Comparison of ENCODE assay signal across 16 cellular contexts in the genomic region with DNA sequence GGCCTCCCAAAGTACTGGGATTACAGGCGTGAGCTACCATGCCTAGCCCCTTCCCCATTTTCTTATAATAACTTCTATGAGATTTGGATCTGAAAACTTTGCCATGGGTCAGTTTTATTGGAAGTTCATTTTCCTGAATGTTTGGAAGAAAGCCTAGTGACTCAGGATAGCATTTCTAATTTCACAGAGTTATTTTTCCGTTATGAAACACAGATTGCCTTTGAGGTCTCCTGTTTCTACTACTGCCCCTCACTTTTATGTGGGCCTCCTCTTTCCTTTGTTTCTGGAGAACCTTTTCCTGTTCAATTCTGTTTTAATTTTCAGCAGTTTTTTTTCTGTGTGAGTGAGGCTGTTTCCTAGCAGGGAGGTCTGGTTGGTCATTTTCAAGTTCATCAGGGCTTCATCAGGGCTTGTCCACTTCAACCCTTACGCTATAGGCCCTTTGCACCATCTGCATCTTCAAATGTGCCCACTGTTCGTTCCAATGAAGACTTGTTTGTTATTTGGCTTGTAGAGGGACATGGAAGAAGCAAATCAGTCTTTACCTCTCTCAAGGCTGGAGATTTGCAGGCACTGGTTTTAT. TPM values are rescaled to one million over a fixed set of nuclear protein-coding genes. Genes with fewer than 3 reads are reported as not detected.
DNase-seq lines count a peak whose midpoint lies in the region; ATAC-seq, FAIRE-seq and TF ChIP-seq lines count a peak whose summit lies in the region.
"Had no signal": no experiment of that assay in that cellular context is flagged by ENCODE, and none has a peak within 500 bp of the region (broad histone marks: within the 10 kb centered on the region; RNA-seq: fewer than 3 reads in every experiment).

No MANE protein-coding gene starts in this region.

- H3K36me3 Mint-ChIP-seq in progenitor cell of endocrine pancreas (ENCODE audit: insufficient read depth), result peaks cover 6% of the 10 kb centered on the region
- H3K36me3 Mint-ChIP-seq: activated naive CD4-positive, alpha-beta T cell treated with anti-CD3 and anti-CD28 coated beads, Interleukin-2, amount 10 ng/mL, durations not matched to agents 7 days and 5 days had no signal

- TF ChIP-seq CTCF in heart right ventricle (IDR thresholded peaks at IDR 0.05), result no peak
- TF ChIP-seq CTCF in progenitor cell of endocrine pancreas (IDR thresholded peaks at IDR 0.05; ENCODE audit: unreplicated experiment), result no peak
- TF ChIP-seq CTCF in left lung (IDR thresholded peaks at IDR 0.05), result no peak

- H3K27me3 ChIP-seq in heart right ventricle (peaks cover 0 to 9% (median 0%) of the 10 kb centered on the region in 7 donors), left lung (no peaks in the 10 kb centered on the region)

- TF ChIP-seq POLR2A in GM12892 (IDR thresholded peaks at IDR 0.05; ENCODE audit: low read depth, low read length), result no peak

- peak overlapping the region in 6 of 10 donors; percentile 19 to 59 (median 38) for H3K27ac ChIP-seq in heart right ventricle
- no peak overlapping the region for H3K27ac ChIP-seq in left lung
- H3K27ac ChIP-seq: prostate gland had no signal

- intact Hi-C loops in heart right ventricle (cut with DNase I) (no loop called here), cardiac septum (cut with DNase I) (no loop called here), left lung (cut with DNase I) (no loop called here)

- no peaks in the 10 kb centered on the region for H3K36me3 ChIP-seq in heart right ventricle
- no peaks in the 10 kb centered on the region for H3K36me3 ChIP-seq in left lung
- H3K36me3 ChIP-seq: prostate gland had no signal

- peak overlapping the region; percentile 39 for H3K27ac Mint-ChIP-seq in progenitor cell of endocrine pancreas
- H3K27ac Mint-ChIP-seq: activated CD8-positive, alpha-beta memory T cell treated with anti-CD3 and anti-CD28 coated beads, Interleukin-2, amount 10 ng/mL, durations not matched to agents 7 days and 5 days; activated naive CD4-positive, alpha-beta T cell treated with anti-CD3 and anti-CD28 coated beads, Interleukin-2, amount 10 ng/mL, durations not matched to agents 7 days and 5 days had no signal

- DNase-seq in heart right ventricle (no peak), cardiac septum (ENCODE audit: low spot score) (no peak), fibroblast of gingiva (ENCODE audit: low read depth) (peak; percentile 45), progenitor cell of endocrine pancreas (ENCODE audit: low spot score, unreplicated experiment) (no peak), germinal center (ENCODE audit: low spot score) (no peak), left lung (no peak), GM12892 (ENCODE audit: insufficient read length) (no peak)
- DNase-seq: activated CD8-positive, alpha-beta memory T cell treated with anti-CD3 and anti-CD28 coated beads, Interleukin-2, amount 10 ng/mL, durations not matched to agents 7 days and 5 days; activated naive CD4-positive, alpha-beta T cell treated with anti-CD3 and anti-CD28 coated beads, Interleukin-2, amount 10 ng/mL, durations not matched to agents 7 days and 5 days; erythroblast; NCI-H1436; NCI-H524 treated with DMSO at 0.1 percent for 48 hours; stimulated activated CD4-positive, alpha-beta T cell treated with anti-CD3 and anti-CD28 coated beads, Interleukin-1b, Interleukin-23, amount 100 ng/mL, for 48 hours had no signal

- no peaks in the 10 kb centered on the region for H3K27me3 Mint-ChIP-seq in progenitor cell of endocrine pancreas
- H3K27me3 Mint-ChIP-seq: activated CD8-positive, alpha-beta memory T cell treated with anti-CD3 and anti-CD28 coated beads, Interleukin-2, amount 10 ng/mL, durations not matched to agents 7 days and 5 days had no signal

- H3K9me3 Mint-ChIP-seq in progenitor cell of endocrine pancreas (ENCODE audit: low read depth), result no peaks in the 10 kb centered on the region
- H3K9me3 Mint-ChIP-seq: activated naive CD4-positive, alpha-beta T cell treated with anti-CD3 and anti-CD28 coated beads, Interleukin-2, amount 10 ng/mL, durations not matched to agents 7 days and 5 days had no signal

- FAIRE-seq in GM12892 (lab: Jason Lieb, UNC), result no peak
- FAIRE-seq: K562 had no signal

- H3K9me3 ChIP-seq in heart right ventricle (no peaks in the 10 kb centered on the region), left lung (no peaks in the 10 kb centered on the region)
- H3K9me3 ChIP-seq: prostate gland had no signal

- H3K4me1 ChIP-seq in heart right ventricle, result peaks cover 3 to 33% (median 23%) of the 10 kb centered on the region in 9 donors
- H3K4me1 ChIP-seq in left lung, result no peaks in the 10 kb centered on the region
- H3K4me1 ChIP-seq: prostate gland had no signal

- H3K4me1 Mint-ChIP-seq in progenitor cell of endocrine pancreas (ENCODE audit: low read depth), result no peaks in the 10 kb centered on the region
- H3K4me1 Mint-ChIP-seq: activated CD8-positive, alpha-beta memory T cell treated with anti-CD3 and anti-CD28 coated beads, Interleukin-2, amount 10 ng/mL, durations not matched to agents 7 days and 5 days; activated naive CD4-positive, alpha-beta T cell treated with anti-CD3 and anti-CD28 coated beads, Interleukin-2, amount 10 ng/mL, durations not matched to agents 7 days and 5 days had no signal

- 73 to 81% methylated on average over 4 of the region's 4 CpGs for WGBS in heart right ventricle, 2 donors

- no peak overlapping the region for H3K4me3 Mint-ChIP-seq in progenitor cell of endocrine pancreas (ENCODE audit: low read depth)
- H3K4me3 Mint-ChIP-seq: activated CD8-positive, alpha-beta memory T cell treated with anti-CD3 and anti-CD28 coated beads, Interleukin-2, amount 10 ng/mL, durations not matched to agents 7 days and 5 days; activated naive CD4-positive, alpha-beta T cell treated with anti-CD3 and anti-CD28 coated beads, Interleukin-2, amount 10 ng/mL, durations not matched to agents 7 days and 5 days had no signal

- peak in 2 of 8 donors; percentile 35 to 42 for ATAC-seq in heart right ventricle
- ATAC-seq in HG03442 (IDR thresholded peaks at IDR 0.05; ENCODE audit: unreplicated experiment), result no peak
- no peak for ATAC-seq in left lung
- ATAC-seq: activated CD8-positive, alpha-beta memory T cell treated with anti-CD3 and anti-CD28 coated beads, Interleukin-2, amount 10 ng/mL, durations not matched to agents 7 days and 5 days; K562 had no signal

- H3K4me3 ChIP-seq in heart right ventricle, result no peak overlapping the region
- H3K4me3 ChIP-seq in left lung, result no peak overlapping the region
- H3K4me3 ChIP-seq: K562, prostate gland had no signal

RNA-seq across cellular contexts. Expression of gene BMPR1A, which starts 58.7 kb away (rescaled TPM):
- total RNA-seq in heart right ventricle, result 10 to 100 TPM; 34.4 to 69.0 (median 47.7) TPM
- 10 to 100 TPM in 1 of 2 donors, 1 to 10 TPM in 1; 6.7 to 10.3 TPM for polyA plus RNA-seq in heart right ventricle
- 60.0 TPM for total RNA-seq in cardiac septum
- total RNA-seq in progenitor cell of endocrine pancreas, result 80.7 and 89.7 TPM in 2 replicates
- total RNA-seq in left lung, result 10 to 100 TPM; 33.4 to 47.9 TPM
- polyA plus RNA-seq in GM12892 (2012; ENCODE audit: missing spikeins), result 9.0 TPM

Comparison
In these comparisons a context has a peak if more than half of its experiments do, and no peak if none do; other contexts are left out.
1. H3K27ac ChIP-seq: peak in heart right ventricle (6 of 10); none in left lung (0 of 2).